9 cellular contexts compared by ENCODE assay signal in the genomic region with DNA sequence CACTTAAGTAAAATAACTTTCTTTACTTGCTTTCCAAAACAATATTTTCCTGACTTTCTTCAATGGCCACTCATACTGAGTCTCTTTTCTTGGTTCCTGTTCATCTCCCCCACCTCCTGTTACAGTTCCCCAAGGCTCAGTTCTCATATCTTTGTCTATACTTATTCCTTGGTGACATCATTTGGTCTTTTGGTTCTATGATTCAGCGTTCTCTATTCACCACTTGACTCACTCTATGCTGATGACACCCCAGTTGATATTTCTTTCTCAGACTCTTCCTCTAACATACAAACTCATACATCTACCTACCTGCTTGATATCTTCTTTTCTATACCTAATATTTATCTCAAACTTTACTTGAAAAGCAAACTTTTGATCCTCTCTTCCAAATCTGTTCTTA.
DNase-seq lines count a peak whose midpoint lies in the region; ATAC-seq and TF ChIP-seq lines count a peak whose summit lies in the region.
"Had no signal": no experiment of that assay in that cellular context is flagged by ENCODE, and none has a peak within 500 bp of the region (broad histone marks: within the 10 kb centered on the region; RNA-seq: fewer than 3 reads in every experiment).

No MANE protein-coding gene starts in this region.

- no peaks in the 10 kb centered on the region for H3K4me1 ChIP-seq in uterus

- H3K4me3 ChIP-seq in uterus, result no peak overlapping the region
- H3K4me3 ChIP-seq: SK-N-MC had no signal

- no peak for TF ChIP-seq POLR2A in uterus (IDR thresholded peaks at IDR 0.05)

- H3K27ac ChIP-seq in uterus, result no peak overlapping the region
- H3K27ac ChIP-seq: SK-N-MC had no signal

- H3K36me3 Mint-ChIP-seq in glutamatergic neuron (ENCODE audit: unreplicated experiment), result peaks cover 4% of the 10 kb centered on the region

- no peaks in the 10 kb centered on the region for H3K36me3 ChIP-seq in uterus

- H3K27me3 ChIP-seq in uterus, result no peaks in the 10 kb centered on the region

- intact Hi-C loops in uterus (cut with DNase I; ENCODE audit: low total_unique reads), result no loop called here

- no peaks in the 10 kb centered on the region for H3K27me3 Mint-ChIP-seq in glutamatergic neuron (ENCODE audit: unreplicated experiment)

- H3K27ac Mint-ChIP-seq in glutamatergic neuron (ENCODE audit: unreplicated experiment), result no peak overlapping the region

- peak; percentile 92 for ATAC-seq in GM21717 (IDR thresholded peaks at IDR 0.05; ENCODE audit: unreplicated experiment)
- ATAC-seq in HG03571 (IDR thresholded peaks at IDR 0.05; ENCODE audit: unreplicated experiment), result peak; percentile 53

- TF ChIP-seq CTCF in GM13976 (IDR thresholded peaks at IDR 0.05; ENCODE audit: borderline replicate concordance, control extremely low read depth, extremely low read depth, insufficient read depth, missing control alignments), result no peak
- TF ChIP-seq CTCF in glutamatergic neuron (IDR thresholded peaks at IDR 0.05; ENCODE audit: partially characterized antibody, unreplicated experiment), result no peak
- TF ChIP-seq CTCF in uterus (IDR thresholded peaks at IDR 0.05), result no peak

- no peaks in the 10 kb centered on the region for H3K4me1 Mint-ChIP-seq in glutamatergic neuron (ENCODE audit: low read depth, unreplicated experiment)

- in situ Hi-C loops in GM13976 (cut with MboI; ENCODE audit: low sequenced_read_pairs, unreplicated experiment), result no loop called here

- no peaks in the 10 kb centered on the region for H3K9me3 ChIP-seq in uterus

- DNase-seq in GM13976 (ENCODE audit: low spot score), result peak; percentile 67
- DNase-seq in fibroblast of peridontal ligament (ENCODE audit: extremely low read depth), result peak; percentile 80
- DNase-seq in glutamatergic neuron, result no peak
- no peak for DNase-seq in COR-L47 (lab: John Stamatoyannopoulos, UW)
- no peak for DNase-seq in midbrain (lab: John Stamatoyannopoulos, UW)
- no peak for DNase-seq in uterus

- H3K9me3 Mint-ChIP-seq in glutamatergic neuron (ENCODE audit: unreplicated experiment), result no peaks in the 10 kb centered on the region

- H3K4me3 Mint-ChIP-seq in glutamatergic neuron (ENCODE audit: unreplicated experiment), result no peak overlapping the region

Comparison
In these comparisons a context has a peak if more than half of its experiments do, and no peak if none do; other contexts are left out.
1. DNase-seq: peak in GM13976 (single experiment) and fibroblast of peridontal ligament (single experiment); none in glutamatergic neuron (single experiment), COR-L47 (single experiment), midbrain (single experiment) and uterus (0 of 2).